11 cellular contexts compared by ENCODE assay signal in the genomic region with DNA sequence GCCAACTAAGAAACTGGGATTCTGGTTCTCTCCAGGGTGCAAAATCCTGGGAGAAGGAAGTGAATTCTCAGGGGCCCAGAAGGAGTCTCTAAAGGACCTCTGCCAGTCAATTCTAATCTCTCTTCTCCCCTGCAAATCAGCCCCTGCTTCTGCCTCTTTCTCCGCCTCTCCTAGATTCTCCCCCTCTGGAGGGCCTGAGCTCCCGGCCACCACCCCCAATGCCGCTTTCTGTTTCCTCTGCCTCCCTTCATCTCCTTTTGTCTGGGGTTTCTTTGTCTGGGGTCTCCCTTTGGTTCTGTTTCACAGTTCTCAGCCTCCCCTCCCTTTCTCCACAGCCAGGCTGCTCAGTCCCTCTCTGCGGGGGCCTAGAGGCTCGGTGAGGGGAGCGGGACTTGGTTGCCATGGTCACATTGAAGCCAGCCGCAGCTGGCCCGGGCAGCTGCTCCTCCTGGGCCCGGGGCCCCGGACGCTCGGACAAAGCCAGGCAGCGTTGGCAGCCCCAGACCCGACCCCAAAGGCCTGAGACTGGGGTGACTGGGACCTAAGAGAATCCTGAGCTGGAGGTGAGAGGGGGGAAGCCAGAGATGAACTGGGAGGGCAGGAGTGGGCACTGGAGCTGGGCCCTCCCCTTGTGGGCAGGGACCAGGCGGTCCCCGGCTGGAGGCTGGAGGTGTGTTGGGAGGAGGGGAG. TPM values are rescaled to one million over a fixed set of nuclear protein-coding genes. Genes with fewer than 3 reads are reported as not detected.
DNase-seq lines count a peak whose midpoint lies in the region; ATAC-seq and TF ChIP-seq lines count a peak whose summit lies in the region.
"Had no signal": no experiment of that assay in that cellular context is flagged by ENCODE, and none has a peak within 500 bp of the region (broad histone marks: within the 10 kb centered on the region; RNA-seq: fewer than 3 reads in every experiment).

No MANE protein-coding gene starts in this region.

- no peaks in the 10 kb centered on the region for H3K36me3 ChIP-seq in mesenchymal stem cell (ENCODE audit: control insufficient read depth in 1 of 2, insufficient read depth in 2 of 2, low read depth in 1 of 2, low read length in 2 of 2)
- H3K36me3 ChIP-seq in sigmoid colon: no peaks in the 10 kb centered on the region
- H3K36me3 ChIP-seq in gastroesophageal sphincter: no peaks in the 10 kb centered on the region
- H3K36me3 ChIP-seq: upper lobe of left lung had no signal

- DNase-seq in NCI-H82 (lab: John Stamatoyannopoulos, UW): peak; percentile 62
- DNase-seq in NCI-H82 treated with DMSO at 0.1 percent for 48 hours (lab: John Stamatoyannopoulos, UW; ENCODE audit: unreplicated experiment): no peak
- DNase-seq in amygdala (lab: John Stamatoyannopoulos, UW): peak in 43 of 56 donors; percentile 21 to 72 (median 48)
- DNase-seq in mesenchymal stem cell: no peak
- peak; percentile 64 for DNase-seq in superior temporal gyrus (ENCODE audit: extremely low spot score)
- no peak for DNase-seq in sigmoid colon
- DNase-seq in activated gamma-delta T cell treated with Interleukin-2 at 50 U/mL for 16 hours: no peak
- DNase-seq: erythroblast had no signal

- peaks cover 1% of the 10 kb centered on the region for H3K79me1 ChIP-seq in mesenchymal stem cell (replicated peaks; ENCODE audit: low read length, poor library complexity, severe bottlenecking)

- peak overlapping the region; percentile 31 for H2AFZ ChIP-seq in mesenchymal stem cell (ENCODE audit: low read depth, low read length)

- peak overlapping the region; percentile 66 for H2BK120ac ChIP-seq in mesenchymal stem cell (ENCODE audit: low read depth, low read length)

- TF ChIP-seq POLR2A in sigmoid colon (IDR thresholded peaks at IDR 0.05) (no peak), gastroesophageal sphincter (IDR thresholded peaks at IDR 0.05) (no peak)

- H3K14ac ChIP-seq in mesenchymal stem cell (ENCODE audit: low read length in 2 of 2): peak overlapping the region in 1 of 2 experiments; percentile 1

- H4K8ac ChIP-seq in mesenchymal stem cell (ENCODE audit: low read length): peak overlapping the region; percentile 55

- H3K4me3 ChIP-seq in mesenchymal stem cell (ENCODE audit: insufficient read depth in 1 of 2, low read depth in 1 of 2, low read length in 2 of 2) (no peak overlapping the region), sigmoid colon (no peak overlapping the region), gastroesophageal sphincter (no peak overlapping the region)
- H3K4me3 ChIP-seq: upper lobe of left lung had no signal

- intact Hi-C loops in sigmoid colon (cut with DNase I): no loop called here

- peak overlapping the region in 1 of 2 experiments; percentile 37 for H3K23ac ChIP-seq in mesenchymal stem cell (ENCODE audit: low read length in 2 of 2)

- peak overlapping the region; percentile 52 to 59 for H3K4ac ChIP-seq in mesenchymal stem cell (ENCODE audit: low read depth in 1 of 2, low read length in 2 of 2)

- 39% methylated on average over 15 of the region's 16 CpGs for WGBS in mesenchymal stem cell
- 89 to 94% methylated on average over 16 of the region's 16 CpGs for WGBS in sigmoid colon, 2 donors
- WGBS in gastroesophageal sphincter (ENCODE audit: low coverage in 1 of 2), 2 donors: 83 to 91% methylated on average over 3 to 5 of the region's 16 CpGs

- H3K4me1 ChIP-seq in mesenchymal stem cell (ENCODE audit: control insufficient read depth, insufficient read depth, low read depth, low read length): peaks cover 43% of the 10 kb centered on the region
- peaks cover 0 to 58% (median 41%) of the 10 kb centered on the region in 4 donors for H3K4me1 ChIP-seq in sigmoid colon
- H3K4me1 ChIP-seq in gastroesophageal sphincter: peaks cover 0 to 69% (median 26%) of the 10 kb centered on the region in 3 donors

- peak overlapping the region in 1 of 2 experiments; percentile 43 for H3K18ac ChIP-seq in mesenchymal stem cell (ENCODE audit: low read depth in 1 of 2, low read length in 2 of 2)

- TF ChIP-seq EP300 in sigmoid colon (IDR thresholded peaks at IDR 0.05): no peak
- TF ChIP-seq EP300 in gastroesophageal sphincter (IDR thresholded peaks at IDR 0.05): no peak

- H2BK5ac ChIP-seq in mesenchymal stem cell (ENCODE audit: low read depth, low read length, poor library complexity, severe bottlenecking): no peak overlapping the region

- H2BK15ac ChIP-seq in mesenchymal stem cell (ENCODE audit: low read depth, poor library complexity, severe bottlenecking): peak overlapping the region; percentile 77

- H4K91ac ChIP-seq in mesenchymal stem cell (ENCODE audit: low read length): peak overlapping the region; percentile 93

- peak overlapping the region; percentile 92 for H2AK5ac ChIP-seq in mesenchymal stem cell (ENCODE audit: low read length, severe bottlenecking)

- peak overlapping the region; percentile 65 for H3K4me2 ChIP-seq in mesenchymal stem cell (ENCODE audit: low read length, poor library complexity, severe bottlenecking)
- H3K4me2 ChIP-seq: KMS-11 had no signal

- H3K27me3 ChIP-seq in mesenchymal stem cell (ENCODE audit: control insufficient read depth in 1 of 2, insufficient read depth in 1 of 2, low read length in 2 of 2) (no peaks in the 10 kb centered on the region), sigmoid colon (no peaks in the 10 kb centered on the region), gastroesophageal sphincter (no peaks in the 10 kb centered on the region)
- H3K27me3 ChIP-seq: upper lobe of left lung had no signal

- H2BK12ac ChIP-seq in mesenchymal stem cell (ENCODE audit: low read length in 2 of 2): peak overlapping the region; percentile 45 to 76

- H3K9ac ChIP-seq in mesenchymal stem cell (ENCODE audit: low read length): no peak overlapping the region
- H3K9ac ChIP-seq: KMS-11 had no signal

- no peak for TF ChIP-seq CTCF in sigmoid colon (IDR thresholded peaks at IDR 0.05)
- no peak for TF ChIP-seq CTCF in gastroesophageal sphincter (IDR thresholded peaks at IDR 0.05)

- ATAC-seq in gastroesophageal sphincter: no peak

- H3K9me3 ChIP-seq in mesenchymal stem cell (ENCODE audit: control insufficient read depth, low read length): no peaks in the 10 kb centered on the region
- no peaks in the 10 kb centered on the region for H3K9me3 ChIP-seq in sigmoid colon
- no peaks in the 10 kb centered on the region for H3K9me3 ChIP-seq in gastroesophageal sphincter
- H3K9me3 ChIP-seq: upper lobe of left lung had no signal

- peak overlapping the region; percentile 22 for H3K27ac ChIP-seq in mesenchymal stem cell (ENCODE audit: low read length, poor library complexity, severe bottlenecking)
- no peak overlapping the region for H3K27ac ChIP-seq in sigmoid colon
- H3K27ac ChIP-seq in gastroesophageal sphincter: peak overlapping the region in 1 of 4 donors; percentile 96
- H3K27ac ChIP-seq: KMS-11 had no signal

RNA-seq across cellular contexts. Expression of a gene that starts 3.6 kb away (rescaled TPM):
- polyA plus RNA-seq in mesenchymal stem cell (2013, experiment 1 of 2): 20.0 TPM
- polyA plus RNA-seq in mesenchymal stem cell (2013, experiment 2 of 2): 21.0 TPM
- total RNA-seq in sigmoid colon (10 to 100 TPM in 2 of 4 donors, 1 to 10 TPM in 2; 7.9 to 25.2 (median 13.6) TPM), gastroesophageal sphincter (10 to 100 TPM; 25.4 to 40.4 (median 30.9) TPM)
- 100 to 1,000 TPM in 1 of 3 donors, 10 to 100 TPM in 2; 25.7 to 110 (median 27.0) TPM for polyA plus RNA-seq in sigmoid colon

RNA-seq across cellular contexts. Expression of a gene that starts 27.3 kb away (rescaled TPM):
- 23.5 TPM for polyA plus RNA-seq in mesenchymal stem cell (2013, experiment 1 of 2)
- 24.5 TPM for polyA plus RNA-seq in mesenchymal stem cell (2013, experiment 2 of 2)
- total RNA-seq in sigmoid colon (10 to 100 TPM in 2 of 4 donors, 1 to 10 TPM in 2; 7.7 to 28.5 (median 13.1) TPM), gastroesophageal sphincter (10 to 100 TPM in 3 of 4 donors, 1 to 10 TPM in 1; 9.4 to 16.4 (median 11.8) TPM)
- 10 to 100 TPM in 2 of 3 donors, 1 to 10 TPM in 1; 9.9 to 21.9 (median 12.6) TPM for polyA plus RNA-seq in sigmoid colon

RNA-seq across cellular contexts. Expression of a gene that starts 33.3 kb away (rescaled TPM):
- 5.1 TPM for polyA plus RNA-seq in mesenchymal stem cell (2013, experiment 1 of 2)
- 4.7 TPM for polyA plus RNA-seq in mesenchymal stem cell (2013, experiment 2 of 2)
- total RNA-seq in sigmoid colon (10 to 100 TPM in 1 of 4 donors, 1 to 10 TPM in 3; 6.7 to 13.0 (median 9.0) TPM), gastroesophageal sphincter (10 to 100 TPM in 3 of 4 donors, 1 to 10 TPM in 1; 9.7 to 16.5 (median 12.8) TPM)
- polyA plus RNA-seq in sigmoid colon: 10 to 100 TPM in 1 of 3 donors, 1 to 10 TPM in 2; 6.9 to 23.0 (median 7.8) TPM

RNA-seq across cellular contexts. Expression of a gene that starts 51.3 kb away (rescaled TPM):
- polyA plus RNA-seq in mesenchymal stem cell (2013, experiment 1 of 2): not detected
- polyA plus RNA-seq in mesenchymal stem cell (2013, experiment 2 of 2): not detected
- total RNA-seq in sigmoid colon (not detected), gastroesophageal sphincter (not detected)
- 1 to 10 TPM in 1 of 3 donors, not detected in 2; 3.6 TPM for polyA plus RNA-seq in sigmoid colon

Comparison
In these comparisons a context has a peak if more than half of its experiments do, and no peak if none do; other contexts are left out.
1. DNase-seq: peak in NCI-H82 (single experiment), amygdala (43 of 56) and superior temporal gyrus (single experiment); none in NCI-H82 treated with DMSO at 0.1 percent for 48 hours (single experiment), mesenchymal stem cell (single experiment), sigmoid colon (single experiment) and activated gamma-delta T cell treated with Interleukin-2 at 50 U/mL for 16 hours (single experiment).